ENCODE assay signal across 16 cellular contexts in the genomic region with DNA sequence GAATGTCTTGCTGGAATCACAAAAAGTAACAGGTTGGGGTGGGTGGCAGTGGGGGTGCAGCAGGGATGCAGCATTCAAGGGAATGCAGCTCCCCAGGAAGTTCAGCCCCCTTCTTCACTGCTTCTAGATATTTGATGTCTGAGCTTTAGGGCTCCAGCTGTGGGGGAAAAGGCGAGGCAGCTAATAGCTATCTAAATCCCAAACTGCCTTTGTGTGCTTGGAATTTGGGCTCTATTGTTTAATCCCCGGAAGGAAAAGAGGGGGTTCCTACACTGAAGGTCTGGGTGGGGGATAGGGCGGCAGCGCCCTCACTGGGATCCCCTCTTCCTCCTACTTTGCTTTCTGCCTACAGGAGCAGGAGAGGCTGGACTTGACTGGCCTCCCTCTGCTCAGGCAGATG.
A peak's percentile ranks its signal among the peaks of the same experiment; 100 is the strongest.
DNase-seq lines count a peak whose midpoint lies in the region; ATAC-seq and TF ChIP-seq lines count a peak whose summit lies in the region.
"Had no signal": no experiment of that assay in that cellular context is flagged by ENCODE, and none has a peak within 500 bp of the region (broad histone marks: within the 10 kb centered on the region; RNA-seq: fewer than 3 reads in every experiment).

No MANE protein-coding gene starts in this region.

- H2AFZ ChIP-seq in neuronal stem cell (ENCODE audit: low read length), result no peak overlapping the region

- H3K18ac ChIP-seq in neuronal stem cell (ENCODE audit: low read length), result peak overlapping the region; percentile 46

- H3K4me3 Mint-ChIP-seq in endodermal cell, result no peak overlapping the region

- no peak for ATAC-seq in Right ventricle myocardium superior (ENCODE audit: poor library complexity)
- ATAC-seq in GM18907 (IDR thresholded peaks at IDR 0.05; ENCODE audit: unreplicated experiment), result no peak
- ATAC-seq: A549, K562 had no signal

- H3K4me2 ChIP-seq in neuronal stem cell (ENCODE audit: insufficient read depth, low read length, poor library complexity, severe bottlenecking), result no peak overlapping the region
- H3K4me2 ChIP-seq: A549 had no signal

- H3K14ac ChIP-seq in neuronal stem cell (ENCODE audit: low read length), result no peak overlapping the region

- H3K4me3 ChIP-seq in left ventricle myocardium inferior, result no peak overlapping the region
- H3K4me3 ChIP-seq in endodermal cell (ENCODE audit: low read length), result no peak overlapping the region
- no peak overlapping the region for H3K4me3 ChIP-seq in neuronal stem cell (ENCODE audit: low read length in 2 of 2)
- H3K4me3 ChIP-seq: A549, K562 had no signal

- no peak overlapping the region for H2BK120ac ChIP-seq in neuronal stem cell (ENCODE audit: low read depth, low read length)

- H3K27ac ChIP-seq in left ventricle myocardium inferior (replicated peaks), result peak overlapping the region; percentile 61
- H3K27ac ChIP-seq in endodermal cell (ENCODE audit: low read depth, low read length), result no peak overlapping the region
- no peak overlapping the region for H3K27ac ChIP-seq in neuronal stem cell (replicated peaks; ENCODE audit: low read length)
- H3K27ac ChIP-seq: 22Rv1, A549, C4-2B had no signal

- WGBS in endodermal cell (ENCODE audit: insufficient coverage in 1 of 2, insufficient read length in 1 of 2), 2 experiments, result 60 to 79% methylated on average over 1 to 4 of the region's 4 CpGs
- WGBS in neuronal stem cell (ENCODE audit: extremely low coverage in 2 of 2, insufficient read length in 2 of 2, insufficient replicate concordance in 1 of 2), 2 donors, result no CpG with 5 or more reads among the region's 4 CpGs

- no peak overlapping the region for H3K23ac ChIP-seq in neuronal stem cell (ENCODE audit: low read depth, low read length, poor library complexity)

- H2BK5ac ChIP-seq in neuronal stem cell (ENCODE audit: low read length), result no peak overlapping the region

- H3K9ac ChIP-seq in endodermal cell (ENCODE audit: extremely low read depth, low read length, poor library complexity, severe bottlenecking), result no peak overlapping the region
- H3K9ac ChIP-seq in neuronal stem cell (ENCODE audit: low read depth, low read length, poor library complexity), result no peak overlapping the region

- no peak overlapping the region for H4K91ac ChIP-seq in neuronal stem cell (ENCODE audit: low read depth, low read length, poor library complexity)

- H3K27me3 Mint-ChIP-seq in endodermal cell (ENCODE audit: insufficient read depth), result no peaks in the 10 kb centered on the region

- no peak overlapping the region for H3K4ac ChIP-seq in neuronal stem cell (ENCODE audit: low read length)

- no peaks in the 10 kb centered on the region for H3K9me3 Mint-ChIP-seq in endodermal cell
- H3K9me3 Mint-ChIP-seq: CD4-positive, alpha-beta memory T cell had no signal

- no peak overlapping the region for H4K8ac ChIP-seq in neuronal stem cell (ENCODE audit: low read depth, low read length)

- H3K9me3 ChIP-seq in left ventricle myocardium inferior (replicated peaks) (no peaks in the 10 kb centered on the region), endodermal cell (ENCODE audit: control insufficient read depth, low read length) (no peaks in the 10 kb centered on the region), neuronal stem cell (replicated peaks in 1 of 2; ENCODE audit: control insufficient read depth in 2 of 2, insufficient read depth in 1 of 2, low read depth in 1 of 2, low read length in 2 of 2) (no peaks in the 10 kb centered on the region)
- H3K9me3 ChIP-seq: A549 had no signal

- H3K36me3 ChIP-seq in left ventricle myocardium inferior (no peaks in the 10 kb centered on the region), endodermal cell (ENCODE audit: control insufficient read depth, insufficient read depth, low read length) (no peaks in the 10 kb centered on the region), neuronal stem cell (replicated peaks in 1 of 2; ENCODE audit: control insufficient read depth in 2 of 2, insufficient read depth in 2 of 2, low read length in 2 of 2) (peaks cover 0 to 13% of the 10 kb centered on the region in 2 donors)

- no peak overlapping the region for H2BK12ac ChIP-seq in neuronal stem cell (ENCODE audit: low read length)

- H2AK5ac ChIP-seq in neuronal stem cell (ENCODE audit: low read depth, low read length), result peak overlapping the region; percentile 30

- no peak for DNase-seq in left ventricle myocardium inferior
- DNase-seq in Right ventricle myocardium superior, result no peak
- no peak for DNase-seq in endodermal cell
- DNase-seq in neuronal stem cell (ENCODE audit: low spot score), result no peak
- DNase-seq in amygdala (lab: John Stamatoyannopoulos, UW), result no peak
- DNase-seq in HK-2 (ENCODE audit: unreplicated experiment), result no peak
- DNase-seq: AML-193; CD4-positive, alpha-beta memory T cell; DMS79; GDM1; IMR-90 had no signal

- no peaks in the 10 kb centered on the region for H3K79me1 ChIP-seq in neuronal stem cell (ENCODE audit: low read depth, low read length)

- no peaks in the 10 kb centered on the region for H3K36me3 Mint-ChIP-seq in endodermal cell (ENCODE audit: low read depth)
- H3K36me3 Mint-ChIP-seq: CD4-positive, alpha-beta memory T cell had no signal

- intact Hi-C loops in left ventricle myocardium inferior (cut with micrococcal nuclease) (no loop called here), Right ventricle myocardium superior (cut with DNase I) (no loop called here)

- no peak overlapping the region for H2BK15ac ChIP-seq in neuronal stem cell (ENCODE audit: low read length)

- H3K27me3 ChIP-seq in left ventricle myocardium inferior (ENCODE audit: low read depth) (no peaks in the 10 kb centered on the region), endodermal cell (ENCODE audit: control insufficient read depth, insufficient read depth, low read length, poor library complexity, severe bottlenecking) (no peaks in the 10 kb centered on the region), neuronal stem cell (ENCODE audit: control insufficient read depth in 3 of 3, insufficient read depth in 3 of 3, low read depth in 1 of 3, low read length in 3 of 3) (no peaks in the 10 kb centered on the region)

- H3K4me1 Mint-ChIP-seq in endodermal cell, result peaks cover 48% of the 10 kb centered on the region
- H3K4me1 Mint-ChIP-seq: CD4-positive, alpha-beta memory T cell had no signal

- TF ChIP-seq CTCF in left ventricle myocardium inferior (IDR thresholded peaks at IDR 0.05; ENCODE audit: borderline replicate concordance) (no peak), endodermal cell (conservative IDR thresholded peaks at IDR 0.05) (no peak)

- H3K4me1 ChIP-seq in left ventricle myocardium inferior, result peaks cover 75% of the 10 kb centered on the region
- H3K4me1 ChIP-seq in endodermal cell (ENCODE audit: control insufficient read depth, insufficient read depth, low read length), result peaks cover 15% of the 10 kb centered on the region
- H3K4me1 ChIP-seq in neuronal stem cell (ENCODE audit: control insufficient read depth in 2 of 2, insufficient read depth in 1 of 2, low read depth in 1 of 2, low read length in 2 of 2), result peaks cover 33 to 59% of the 10 kb centered on the region in 2 donors

- H3K27ac Mint-ChIP-seq in endodermal cell, result peak overlapping the region; percentile 44
- H3K27ac Mint-ChIP-seq: CD4-positive, alpha-beta memory T cell had no signal
